ENCODE assay signal across 1 cellular context in genomic region chr10:11609492-11610093, GRCh38.
TF ChIP-seq lines count a peak whose summit lies in the region.

No MANE protein-coding gene starts in this region.

TF ChIP-seq in HCT116, 20 proteins besides CTCF, POLR2A, EP300 and RAD21 (continued from another document):
- TF ChIP-seq REST (IDR thresholded peaks at IDR 0.05; ENCODE audit: low read depth) = no peak
- TF ChIP-seq EZH2phosphoT487 (IDR thresholded peaks at IDR 0.05; ENCODE audit: borderline replicate concordance) = no peak
- TF ChIP-seq FOSL1 (IDR thresholded peaks at IDR 0.05; ENCODE audit: low read depth) = no peak
- TF ChIP-seq MAX (IDR thresholded peaks at IDR 0.05) = no peak
- no peak for TF ChIP-seq ZBTB33 (IDR thresholded peaks at IDR 0.05; ENCODE audit: extremely low read depth, insufficient replicate concordance, low read length)
- no peak for TF ChIP-seq ZFX (IDR thresholded peaks at IDR 0.05)
- no peak for TF ChIP-seq YY1 (IDR thresholded peaks at IDR 0.05; ENCODE audit: extremely low read depth, insufficient replicate concordance, low read depth, low read length)
- no peak for TF ChIP-seq EZH2 (IDR thresholded peaks at IDR 0.05)
TF ChIP-seq in HCT116: peak in this region for 0.
